10 cellular contexts compared by ENCODE assay signal in genomic region chr1:25695991-25696330, GRCh38.
DNase-seq lines count a peak whose midpoint lies in the region; ATAC-seq and TF ChIP-seq lines count a peak whose summit lies in the region.
"Had no signal": no experiment of that assay in that cellular context is flagged by ENCODE, and none has a peak within 500 bp of the region (broad histone marks: within the 10 kb centered on the region; RNA-seq: fewer than 3 reads in every experiment).

No MANE protein-coding gene starts in this region.

- DNase-seq in GM10248 (ENCODE audit: extremely low spot score) (peak; percentile 6), WTC11 (ENCODE audit: low spot score) (no peak), head of caudate nucleus (peak in 36 of 42 donors; percentile 21 to 92 (median 68)), sciatic nerve (ENCODE audit: low spot score) (peak; percentile 55), T1000 (lab: John Stamatoyannopoulos, UW) (no peak), T-helper 1 cell (no peak)
- DNase-seq: activated gamma-delta T cell, NCI-H748 treated with DMSO at 0.1 percent for 48 hours had no signal

- no peaks in the 10 kb centered on the region for H3K27me3 Mint-ChIP-seq in WTC11 (ENCODE audit: low read depth)

- no peaks in the 10 kb centered on the region for H3K36me3 Mint-ChIP-seq in WTC11

- POLR2A ChIA-PET in GM10248 (lab: Yijun Ruan, JAX): no interaction called here
- POLR2A ChIA-PET in WTC11 (lab: Charles Lee): no interaction called here

- no peaks in the 10 kb centered on the region for H3K9me3 Mint-ChIP-seq in WTC11

- no peak for ATAC-seq in WTC11
- ATAC-seq in sciatic nerve: peak; percentile 16
- no peak for ATAC-seq in GM18520 (IDR thresholded peaks at IDR 0.05; ENCODE audit: unreplicated experiment)
- no peak for ATAC-seq in HG02852 (IDR thresholded peaks at IDR 0.05; ENCODE audit: unreplicated experiment)

- peaks cover 50% of the 10 kb centered on the region for H3K4me1 Mint-ChIP-seq in WTC11

- CTCF ChIA-PET in GM10248 (lab: Yijun Ruan, JAX): no interaction called here
- CTCF ChIA-PET in WTC11 (lab: Charles Lee): interaction anchor here (1.4 to 2.1 kb wide), 10 partner anchors 11 to 167 kb away, joined by 3 to 13 read pairs (median 8); no protein-coding TSS in a partner anchor

- peak overlapping the region; percentile 58 for H3K27ac Mint-ChIP-seq in WTC11

- H3K4me3 Mint-ChIP-seq in WTC11: no peak overlapping the region

- intact Hi-C loops in head of caudate nucleus (cut with DNase I) (no loop called here), sciatic nerve (cut with DNase I) (no loop called here)

- TF ChIP-seq CTCF in GM10248 (IDR thresholded peaks at IDR 0.05; ENCODE audit: control extremely low read depth, extremely low read depth, low read depth, missing control alignments) (no peak), WTC11 (IDR thresholded peaks at IDR 0.05) (no peak)

TF ChIP-seq in WTC11, 78 proteins besides CTCF, POLR2A, EP300 and RAD21 (continues in another document):
- TF ChIP-seq ZNF281 (CRISPR knock-in tag; IDR thresholded peaks at IDR 0.05) (no peak), RELA (CRISPR knock-in tag; IDR thresholded peaks at IDR 0.05; ENCODE audit: borderline replicate concordance) (no peak), E2F5 (CRISPR knock-in tag; IDR thresholded peaks at IDR 0.05) (no peak), TP53 (CRISPR knock-in tag; IDR thresholded peaks at IDR 0.05) (no peak), PREB (CRISPR knock-in tag; IDR thresholded peaks at IDR 0.05; ENCODE audit: borderline replicate concordance) (no peak), SMAD3 (CRISPR knock-in tag; IDR thresholded peaks at IDR 0.05; ENCODE audit: borderline replicate concordance) (no peak), AR (CRISPR knock-in tag; IDR thresholded peaks at IDR 0.05) (no peak), ZNF512 (CRISPR knock-in tag; IDR thresholded peaks at IDR 0.05; ENCODE audit: borderline replicate concordance) (no peak), IRF2 (CRISPR knock-in tag; IDR thresholded peaks at IDR 0.05; ENCODE audit: borderline replicate concordance, low read depth) (no peak), FOXP4 (CRISPR knock-in tag; IDR thresholded peaks at IDR 0.05) (no peak), ZNF396 (CRISPR knock-in tag; IDR thresholded peaks at IDR 0.05; ENCODE audit: borderline replicate concordance) (no peak), SMAD4 (CRISPR knock-in tag; IDR thresholded peaks at IDR 0.05) (no peak), ZNF219 (CRISPR knock-in tag; IDR thresholded peaks at IDR 0.05; ENCODE audit: borderline replicate concordance) (no peak), USF2 (CRISPR knock-in tag; IDR thresholded peaks at IDR 0.05) (no peak), ZNF138 (CRISPR knock-in tag; conservative IDR thresholded peaks at IDR 0.05) (no peak), NR1H2 (CRISPR knock-in tag; IDR thresholded peaks at IDR 0.05) (no peak), ZNF263 (CRISPR knock-in tag; IDR thresholded peaks at IDR 0.05; ENCODE audit: low read depth) (no peak)

Comparison
In these comparisons a context has a peak if more than half of its experiments do, and no peak if none do; other contexts are left out.
1. DNase-seq: peak in GM10248 (single experiment), head of caudate nucleus (36 of 42) and sciatic nerve (single experiment); none in WTC11 (single experiment), T1000 (single experiment) and T-helper 1 cell (0 of 5).